In the genomic region with DNA sequence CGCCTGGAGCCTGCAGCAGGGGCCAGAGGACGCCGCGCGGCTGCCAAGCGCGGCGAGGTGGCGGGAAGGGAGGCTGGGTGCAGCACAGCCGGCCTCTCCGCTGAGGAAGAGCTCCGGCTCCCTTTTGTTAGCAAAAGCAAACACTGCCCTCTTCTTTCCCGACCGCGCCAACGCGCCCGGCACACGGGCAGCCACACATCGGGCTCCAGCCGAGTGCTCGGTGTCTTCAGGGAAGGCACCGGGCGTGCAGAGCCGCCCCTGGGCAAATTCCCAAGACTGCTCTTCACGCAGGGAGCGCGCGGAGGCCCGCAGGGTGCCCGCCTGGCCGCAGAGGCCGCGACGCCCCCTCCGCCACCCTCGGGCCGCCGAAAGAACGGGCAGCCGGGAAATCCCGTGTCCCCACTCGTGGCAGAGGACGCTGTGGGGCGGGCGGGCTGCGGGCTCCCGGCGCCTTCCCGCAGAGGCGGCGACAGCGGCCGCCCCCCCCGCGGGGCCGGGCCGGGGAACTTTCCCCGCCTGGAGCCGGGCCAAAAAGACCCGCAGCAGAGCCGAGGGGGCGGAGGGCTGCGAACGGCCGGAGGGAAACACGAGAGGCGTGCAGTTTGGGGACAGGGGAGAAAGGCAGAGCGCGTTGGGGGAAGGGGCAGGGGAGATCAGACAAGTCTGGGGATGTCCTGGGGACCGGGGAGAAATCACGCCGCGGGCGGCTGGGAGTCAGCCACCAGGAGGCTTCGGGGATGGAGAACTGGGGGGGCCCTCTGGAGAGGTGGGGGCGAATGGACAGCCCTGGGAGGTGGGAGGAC, we compare ENCODE assay signal across 1 cellular context.
TF ChIP-seq lines count a peak whose summit lies in the region.

No MANE protein-coding gene starts in this region.

TF ChIP-seq in HepG2, 621 proteins besides CTCF, POLR2A, EP300 and RAD21 (continued from another document and continues in another):
- TF ChIP-seq, protein P1, sequence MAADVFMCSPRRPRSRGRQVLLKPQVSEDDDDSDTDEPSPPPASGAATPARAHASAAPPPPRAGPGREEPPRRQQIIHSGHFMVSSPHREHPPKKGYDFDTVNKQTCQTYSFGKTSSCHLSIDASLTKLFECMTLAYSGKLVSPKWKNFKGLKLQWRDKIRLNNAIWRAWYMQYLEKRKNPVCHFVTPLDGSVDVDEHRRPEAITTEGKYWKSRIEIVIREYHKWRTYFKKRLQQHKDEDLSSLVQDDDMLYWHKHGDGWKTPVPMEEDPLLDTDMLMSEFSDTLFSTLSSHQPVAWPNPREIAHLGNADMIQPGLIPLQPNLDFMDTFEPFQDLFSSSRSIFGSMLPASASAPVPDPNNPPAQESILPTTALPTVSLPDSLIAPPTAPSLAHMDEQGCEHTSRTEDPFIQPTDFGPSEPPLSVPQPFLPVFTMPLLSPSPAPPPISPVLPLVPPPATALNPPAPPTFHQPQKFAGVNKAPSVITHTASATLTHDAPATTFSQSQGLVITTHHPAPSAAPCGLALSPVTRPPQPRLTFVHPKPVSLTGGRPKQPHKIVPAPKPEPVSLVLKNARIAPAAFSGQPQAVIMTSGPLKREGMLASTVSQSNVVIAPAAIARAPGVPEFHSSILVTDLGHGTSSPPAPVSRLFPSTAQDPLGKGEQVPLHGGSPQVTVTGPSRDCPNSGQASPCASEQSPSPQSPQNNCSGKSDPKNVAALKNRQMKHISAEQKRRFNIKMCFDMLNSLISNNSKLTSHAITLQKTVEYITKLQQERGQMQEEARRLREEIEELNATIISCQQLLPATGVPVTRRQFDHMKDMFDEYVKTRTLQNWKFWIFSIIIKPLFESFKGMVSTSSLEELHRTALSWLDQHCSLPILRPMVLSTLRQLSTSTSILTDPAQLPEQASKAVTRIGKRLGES (CRISPR knock-in tag; IDR thresholded peaks at IDR 0.05; ENCODE audit: borderline replicate concordance), result no peak
- TF ChIP-seq ZNF672 (CRISPR knock-in tag; IDR thresholded peaks at IDR 0.05), result no peak
- no peak for TF ChIP-seq SRSF9 (IDR thresholded peaks at IDR 0.05; ENCODE audit: borderline replicate concordance, insufficient read depth, low read depth, low read length, poor library complexity, severe bottlenecking)
- TF ChIP-seq, protein P2, sequence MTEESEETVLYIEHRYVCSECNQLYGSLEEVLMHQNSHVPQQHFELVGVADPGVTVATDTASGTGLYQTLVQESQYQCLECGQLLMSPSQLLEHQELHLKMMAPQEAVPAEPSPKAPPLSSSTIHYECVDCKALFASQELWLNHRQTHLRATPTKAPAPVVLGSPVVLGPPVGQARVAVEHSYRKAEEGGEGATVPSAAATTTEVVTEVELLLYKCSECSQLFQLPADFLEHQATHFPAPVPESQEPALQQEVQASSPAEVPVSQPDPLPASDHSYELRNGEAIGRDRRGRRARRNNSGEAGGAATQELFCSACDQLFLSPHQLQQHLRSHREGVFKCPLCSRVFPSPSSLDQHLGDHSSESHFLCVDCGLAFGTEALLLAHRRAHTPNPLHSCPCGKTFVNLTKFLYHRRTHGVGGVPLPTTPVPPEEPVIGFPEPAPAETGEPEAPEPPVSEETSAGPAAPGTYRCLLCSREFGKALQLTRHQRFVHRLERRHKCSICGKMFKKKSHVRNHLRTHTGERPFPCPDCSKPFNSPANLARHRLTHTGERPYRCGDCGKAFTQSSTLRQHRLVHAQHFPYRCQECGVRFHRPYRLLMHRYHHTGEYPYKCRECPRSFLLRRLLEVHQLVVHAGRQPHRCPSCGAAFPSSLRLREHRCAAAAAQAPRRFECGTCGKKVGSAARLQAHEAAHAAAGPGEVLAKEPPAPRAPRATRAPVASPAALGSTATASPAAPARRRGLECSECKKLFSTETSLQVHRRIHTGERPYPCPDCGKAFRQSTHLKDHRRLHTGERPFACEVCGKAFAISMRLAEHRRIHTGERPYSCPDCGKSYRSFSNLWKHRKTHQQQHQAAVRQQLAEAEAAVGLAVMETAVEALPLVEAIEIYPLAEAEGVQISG (CRISPR knock-in tag; IDR thresholded peaks at IDR 0.05), result no peak
- TF ChIP-seq ZNF768 (CRISPR knock-in tag; IDR thresholded peaks at IDR 0.05), result peak; percentile 62
- TF ChIP-seq ZNF772 (CRISPR knock-in tag; IDR thresholded peaks at IDR 0.05), result no peak
- TF ChIP-seq, protein P3, sequence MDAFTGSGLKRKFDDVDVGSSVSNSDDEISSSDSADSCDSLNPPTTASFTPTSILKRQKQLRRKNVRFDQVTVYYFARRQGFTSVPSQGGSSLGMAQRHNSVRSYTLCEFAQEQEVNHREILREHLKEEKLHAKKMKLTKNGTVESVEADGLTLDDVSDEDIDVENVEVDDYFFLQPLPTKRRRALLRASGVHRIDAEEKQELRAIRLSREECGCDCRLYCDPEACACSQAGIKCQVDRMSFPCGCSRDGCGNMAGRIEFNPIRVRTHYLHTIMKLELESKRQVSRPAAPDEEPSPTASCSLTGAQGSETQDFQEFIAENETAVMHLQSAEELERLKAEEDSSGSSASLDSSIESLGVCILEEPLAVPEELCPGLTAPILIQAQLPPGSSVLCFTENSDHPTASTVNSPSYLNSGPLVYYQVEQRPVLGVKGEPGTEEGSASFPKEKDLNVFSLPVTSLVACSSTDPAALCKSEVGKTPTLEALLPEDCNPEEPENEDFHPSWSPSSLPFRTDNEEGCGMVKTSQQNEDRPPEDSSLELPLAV (CRISPR knock-in tag; conservative IDR thresholded peaks at IDR 0.05; ENCODE audit: low read depth), result no peak
- TF ChIP-seq ZFAT (CRISPR knock-in tag; conservative IDR thresholded peaks at IDR 0.05), result no peak
- TF ChIP-seq RBAK (CRISPR knock-in tag; IDR thresholded peaks at IDR 0.05), result no peak
- TF ChIP-seq, protein P4, sequence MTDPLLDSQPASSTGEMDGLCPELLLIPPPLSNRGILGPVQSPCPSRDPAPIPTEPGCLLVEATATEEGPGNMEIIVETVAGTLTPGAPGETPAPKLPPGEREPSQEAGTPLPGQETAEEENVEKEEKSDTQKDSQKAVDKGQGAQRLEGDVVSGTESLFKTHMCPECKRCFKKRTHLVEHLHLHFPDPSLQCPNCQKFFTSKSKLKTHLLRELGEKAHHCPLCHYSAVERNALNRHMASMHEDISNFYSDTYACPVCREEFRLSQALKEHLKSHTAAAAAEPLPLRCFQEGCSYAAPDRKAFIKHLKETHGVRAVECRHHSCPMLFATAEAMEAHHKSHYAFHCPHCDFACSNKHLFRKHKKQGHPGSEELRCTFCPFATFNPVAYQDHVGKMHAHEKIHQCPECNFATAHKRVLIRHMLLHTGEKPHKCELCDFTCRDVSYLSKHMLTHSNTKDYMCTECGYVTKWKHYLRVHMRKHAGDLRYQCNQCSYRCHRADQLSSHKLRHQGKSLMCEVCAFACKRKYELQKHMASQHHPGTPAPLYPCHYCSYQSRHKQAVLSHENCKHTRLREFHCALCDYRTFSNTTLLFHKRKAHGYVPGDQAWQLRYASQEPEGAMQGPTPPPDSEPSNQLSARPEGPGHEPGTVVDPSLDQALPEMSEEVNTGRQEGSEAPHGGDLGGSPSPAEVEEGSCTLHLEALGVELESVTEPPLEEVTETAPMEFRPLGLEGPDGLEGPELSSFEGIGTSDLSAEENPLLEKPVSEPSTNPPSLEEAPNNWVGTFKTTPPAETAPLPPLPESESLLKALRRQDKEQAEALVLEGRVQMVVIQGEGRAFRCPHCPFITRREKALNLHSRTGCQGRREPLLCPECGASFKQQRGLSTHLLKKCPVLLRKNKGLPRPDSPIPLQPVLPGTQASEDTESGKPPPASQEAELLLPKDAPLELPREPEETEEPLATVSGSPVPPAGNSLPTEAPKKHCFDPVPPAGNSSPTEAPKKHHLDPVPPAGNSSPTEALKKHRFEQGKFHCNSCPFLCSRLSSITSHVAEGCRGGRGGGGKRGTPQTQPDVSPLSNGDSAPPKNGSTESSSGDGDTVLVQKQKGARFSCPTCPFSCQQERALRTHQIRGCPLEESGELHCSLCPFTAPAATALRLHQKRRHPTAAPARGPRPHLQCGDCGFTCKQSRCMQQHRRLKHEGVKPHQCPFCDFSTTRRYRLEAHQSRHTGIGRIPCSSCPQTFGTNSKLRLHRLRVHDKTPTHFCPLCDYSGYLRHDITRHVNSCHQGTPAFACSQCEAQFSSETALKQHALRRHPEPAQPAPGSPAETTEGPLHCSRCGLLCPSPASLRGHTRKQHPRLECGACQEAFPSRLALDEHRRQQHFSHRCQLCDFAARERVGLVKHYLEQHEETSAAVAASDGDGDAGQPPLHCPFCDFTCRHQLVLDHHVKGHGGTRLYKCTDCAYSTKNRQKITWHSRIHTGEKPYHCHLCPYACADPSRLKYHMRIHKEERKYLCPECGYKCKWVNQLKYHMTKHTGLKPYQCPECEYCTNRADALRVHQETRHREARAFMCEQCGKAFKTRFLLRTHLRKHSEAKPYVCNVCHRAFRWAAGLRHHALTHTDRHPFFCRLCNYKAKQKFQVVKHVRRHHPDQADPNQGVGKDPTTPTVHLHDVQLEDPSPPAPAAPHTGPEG (CRISPR knock-in tag; IDR thresholded peaks at IDR 0.05), result no peak
- TF ChIP-seq, protein P5, sequence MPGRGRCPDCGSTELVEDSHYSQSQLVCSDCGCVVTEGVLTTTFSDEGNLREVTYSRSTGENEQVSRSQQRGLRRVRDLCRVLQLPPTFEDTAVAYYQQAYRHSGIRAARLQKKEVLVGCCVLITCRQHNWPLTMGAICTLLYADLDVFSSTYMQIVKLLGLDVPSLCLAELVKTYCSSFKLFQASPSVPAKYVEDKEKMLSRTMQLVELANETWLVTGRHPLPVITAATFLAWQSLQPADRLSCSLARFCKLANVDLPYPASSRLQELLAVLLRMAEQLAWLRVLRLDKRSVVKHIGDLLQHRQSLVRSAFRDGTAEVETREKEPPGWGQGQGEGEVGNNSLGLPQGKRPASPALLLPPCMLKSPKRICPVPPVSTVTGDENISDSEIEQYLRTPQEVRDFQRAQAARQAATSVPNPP (CRISPR knock-in tag; IDR thresholded peaks at IDR 0.05), result no peak
- TF ChIP-seq MZF1 (CRISPR knock-in tag; IDR thresholded peaks at IDR 0.05; ENCODE audit: borderline replicate concordance), result no peak
- TF ChIP-seq MIXL1 (CRISPR knock-in tag; IDR thresholded peaks at IDR 0.05), result no peak
- TF ChIP-seq ZNF235 (CRISPR knock-in tag; IDR thresholded peaks at IDR 0.05; ENCODE audit: borderline replicate concordance), result no peak
- TF ChIP-seq BHLHE40 (IDR thresholded peaks at IDR 0.05; ENCODE audit: low read length), result no peak
- TF ChIP-seq, protein P6, sequence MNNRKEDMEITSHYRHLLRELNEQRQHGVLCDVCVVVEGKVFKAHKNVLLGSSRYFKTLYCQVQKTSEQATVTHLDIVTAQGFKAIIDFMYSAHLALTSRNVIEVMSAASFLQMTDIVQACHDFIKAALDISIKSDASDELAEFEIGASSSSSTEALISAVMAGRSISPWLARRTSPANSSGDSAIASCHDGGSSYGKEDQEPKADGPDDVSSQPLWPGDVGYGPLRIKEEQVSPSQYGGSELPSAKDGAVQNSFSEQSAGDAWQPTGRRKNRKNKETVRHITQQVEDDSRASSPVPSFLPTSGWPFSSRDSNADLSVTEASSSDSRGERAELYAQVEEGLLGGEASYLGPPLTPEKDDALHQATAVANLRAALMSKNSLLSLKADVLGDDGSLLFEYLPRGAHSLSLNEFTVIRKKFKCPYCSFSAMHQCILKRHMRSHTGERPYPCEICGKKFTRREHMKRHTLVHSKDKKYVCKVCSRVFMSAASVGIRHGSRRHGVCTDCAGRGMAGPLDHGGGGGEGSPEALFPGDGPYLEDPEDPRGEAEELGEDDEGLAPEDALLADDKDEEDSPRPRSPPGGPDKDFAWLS (CRISPR knock-in tag; IDR thresholded peaks at IDR 0.05; ENCODE audit: borderline replicate concordance), result no peak
- TF ChIP-seq, protein P7, sequence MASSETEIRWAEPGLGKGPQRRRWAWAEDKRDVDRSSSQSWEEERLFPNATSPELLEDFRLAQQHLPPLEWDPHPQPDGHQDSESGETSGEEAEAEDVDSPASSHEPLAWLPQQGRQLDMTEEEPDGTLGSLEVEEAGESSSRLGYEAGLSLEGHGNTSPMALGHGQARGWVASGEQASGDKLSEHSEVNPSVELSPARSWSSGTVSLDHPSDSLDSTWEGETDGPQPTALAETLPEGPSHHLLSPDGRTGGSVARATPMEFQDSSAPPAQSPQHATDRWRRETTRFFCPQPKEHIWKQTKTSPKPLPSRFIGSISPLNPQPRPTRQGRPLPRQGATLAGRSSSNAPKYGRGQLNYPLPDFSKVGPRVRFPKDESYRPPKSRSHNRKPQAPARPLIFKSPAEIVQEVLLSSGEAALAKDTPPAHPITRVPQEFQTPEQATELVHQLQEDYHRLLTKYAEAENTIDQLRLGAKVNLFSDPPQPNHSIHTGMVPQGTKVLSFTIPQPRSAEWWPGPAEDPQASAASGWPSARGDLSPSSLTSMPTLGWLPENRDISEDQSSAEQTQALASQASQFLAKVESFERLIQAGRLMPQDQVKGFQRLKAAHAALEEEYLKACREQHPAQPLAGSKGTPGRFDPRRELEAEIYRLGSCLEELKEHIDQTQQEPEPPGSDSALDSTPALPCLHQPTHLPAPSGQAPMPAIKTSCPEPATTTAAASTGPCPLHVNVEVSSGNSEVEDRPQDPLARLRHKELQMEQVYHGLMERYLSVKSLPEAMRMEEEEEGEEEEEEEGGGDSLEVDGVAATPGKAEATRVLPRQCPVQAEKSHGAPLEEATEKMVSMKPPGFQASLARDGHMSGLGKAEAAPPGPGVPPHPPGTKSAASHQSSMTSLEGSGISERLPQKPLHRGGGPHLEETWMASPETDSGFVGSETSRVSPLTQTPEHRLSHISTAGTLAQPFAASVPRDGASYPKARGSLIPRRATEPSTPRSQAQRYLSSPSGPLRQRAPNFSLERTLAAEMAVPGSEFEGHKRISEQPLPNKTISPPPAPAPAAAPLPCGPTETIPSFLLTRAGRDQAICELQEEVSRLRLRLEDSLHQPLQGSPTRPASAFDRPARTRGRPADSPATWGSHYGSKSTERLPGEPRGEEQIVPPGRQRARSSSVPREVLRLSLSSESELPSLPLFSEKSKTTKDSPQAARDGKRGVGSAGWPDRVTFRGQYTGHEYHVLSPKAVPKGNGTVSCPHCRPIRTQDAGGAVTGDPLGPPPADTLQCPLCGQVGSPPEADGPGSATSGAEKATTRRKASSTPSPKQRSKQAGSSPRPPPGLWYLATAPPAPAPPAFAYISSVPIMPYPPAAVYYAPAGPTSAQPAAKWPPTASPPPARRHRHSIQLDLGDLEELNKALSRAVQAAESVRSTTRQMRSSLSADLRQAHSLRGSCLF (CRISPR knock-in tag; IDR thresholded peaks at IDR 0.05; ENCODE audit: borderline replicate concordance), result no peak
- TF ChIP-seq KLF13 (CRISPR knock-in tag; IDR thresholded peaks at IDR 0.05), result no peak
- TF ChIP-seq, protein P8, sequence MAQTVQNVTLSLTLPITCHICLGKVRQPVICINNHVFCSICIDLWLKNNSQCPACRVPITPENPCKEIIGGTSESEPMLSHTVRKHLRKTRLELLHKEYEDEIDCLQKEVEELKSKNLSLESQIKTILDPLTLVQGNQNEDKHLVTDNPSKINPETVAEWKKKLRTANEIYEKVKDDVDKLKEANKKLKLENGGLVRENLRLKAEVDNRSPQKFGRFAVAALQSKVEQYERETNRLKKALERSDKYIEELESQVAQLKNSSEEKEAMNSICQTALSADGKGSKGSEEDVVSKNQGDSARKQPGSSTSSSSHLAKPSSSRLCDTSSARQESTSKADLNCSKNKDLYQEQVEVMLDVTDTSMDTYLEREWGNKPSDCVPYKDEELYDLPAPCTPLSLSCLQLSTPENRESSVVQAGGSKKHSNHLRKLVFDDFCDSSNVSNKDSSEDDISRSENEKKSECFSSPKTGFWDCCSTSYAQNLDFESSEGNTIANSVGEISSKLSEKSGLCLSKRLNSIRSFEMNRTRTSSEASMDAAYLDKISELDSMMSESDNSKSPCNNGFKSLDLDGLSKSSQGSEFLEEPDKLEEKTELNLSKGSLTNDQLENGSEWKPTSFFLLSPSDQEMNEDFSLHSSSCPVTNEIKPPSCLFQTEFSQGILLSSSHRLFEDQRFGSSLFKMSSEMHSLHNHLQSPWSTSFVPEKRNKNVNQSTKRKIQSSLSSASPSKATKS (CRISPR knock-in tag; IDR thresholded peaks at IDR 0.05), result no peak
